ENCODE assay signal across 1 cellular context in the genomic region with DNA sequence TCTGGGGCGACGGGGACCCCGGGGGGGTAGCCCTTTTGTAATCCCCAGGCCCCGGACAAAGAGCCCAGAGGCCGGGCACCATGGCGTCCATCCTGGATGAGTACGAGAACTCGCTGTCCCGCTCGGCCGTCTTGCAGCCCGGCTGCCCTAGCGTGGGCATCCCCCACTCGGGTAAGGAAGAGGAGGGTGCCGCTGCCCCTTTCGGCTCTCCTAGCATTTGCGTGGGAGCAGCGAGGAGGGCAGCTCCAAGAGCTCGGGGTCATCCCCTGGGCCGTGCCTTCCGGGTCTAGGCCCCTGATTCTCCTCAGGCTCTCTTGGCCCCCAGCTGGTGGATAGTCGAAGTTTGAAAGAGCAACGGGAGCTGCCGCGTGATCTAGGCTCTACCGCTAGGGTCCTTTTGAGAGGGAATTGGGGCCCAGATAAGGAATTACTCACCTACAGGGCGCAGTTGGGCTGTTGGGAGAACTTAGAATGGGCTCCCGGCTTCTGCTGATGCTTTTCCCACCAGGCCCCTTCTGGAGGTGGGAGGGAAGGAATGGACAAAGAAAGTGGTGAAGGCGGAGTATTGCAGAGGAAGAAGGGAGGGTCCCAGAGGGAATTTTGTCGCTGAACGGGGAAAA.
TF ChIP-seq lines count a peak whose summit lies in the region.

No MANE protein-coding gene starts in this region.

TF ChIP-seq in GM12878, 131 proteins besides CTCF, POLR2A, EP300 and RAD21 (continued from another document):
- TF ChIP-seq, protein P1, sequence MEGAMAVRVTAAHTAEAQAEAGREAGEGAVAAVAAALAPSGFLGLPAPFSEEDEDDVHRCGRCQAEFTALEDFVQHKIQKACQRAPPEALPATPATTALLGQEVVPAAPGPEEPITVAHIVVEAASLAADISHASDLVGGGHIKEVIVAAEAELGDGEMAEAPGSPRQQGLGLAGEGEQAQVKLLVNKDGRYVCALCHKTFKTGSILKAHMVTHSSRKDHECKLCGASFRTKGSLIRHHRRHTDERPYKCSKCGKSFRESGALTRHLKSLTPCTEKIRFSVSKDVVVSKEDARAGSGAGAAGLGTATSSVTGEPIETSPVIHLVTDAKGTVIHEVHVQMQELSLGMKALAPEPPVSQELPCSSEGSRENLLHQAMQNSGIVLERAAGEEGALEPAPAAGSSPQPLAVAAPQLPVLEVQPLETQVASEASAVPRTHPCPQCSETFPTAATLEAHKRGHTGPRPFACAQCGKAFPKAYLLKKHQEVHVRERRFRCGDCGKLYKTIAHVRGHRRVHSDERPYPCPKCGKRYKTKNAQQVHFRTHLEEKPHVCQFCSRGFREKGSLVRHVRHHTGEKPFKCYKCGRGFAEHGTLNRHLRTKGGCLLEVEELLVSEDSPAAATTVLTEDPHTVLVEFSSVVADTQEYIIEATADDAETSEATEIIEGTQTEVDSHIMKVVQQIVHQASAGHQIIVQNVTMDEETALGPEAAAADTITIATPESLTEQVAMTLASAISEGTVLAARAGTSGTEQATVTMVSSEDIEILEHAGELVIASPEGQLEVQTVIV (IDR thresholded peaks at IDR 0.05; ENCODE audit: borderline replicate concordance, partially characterized antibody): no peak
- no peak for TF ChIP-seq MTA3 (IDR thresholded peaks at IDR 0.05; ENCODE audit: borderline replicate concordance, low read length)
- TF ChIP-seq ZNF622 (IDR thresholded peaks at IDR 0.05): no peak
- no peak for TF ChIP-seq MTA2 (IDR thresholded peaks at IDR 0.05; ENCODE audit: low read depth)
- TF ChIP-seq, protein P2, sequence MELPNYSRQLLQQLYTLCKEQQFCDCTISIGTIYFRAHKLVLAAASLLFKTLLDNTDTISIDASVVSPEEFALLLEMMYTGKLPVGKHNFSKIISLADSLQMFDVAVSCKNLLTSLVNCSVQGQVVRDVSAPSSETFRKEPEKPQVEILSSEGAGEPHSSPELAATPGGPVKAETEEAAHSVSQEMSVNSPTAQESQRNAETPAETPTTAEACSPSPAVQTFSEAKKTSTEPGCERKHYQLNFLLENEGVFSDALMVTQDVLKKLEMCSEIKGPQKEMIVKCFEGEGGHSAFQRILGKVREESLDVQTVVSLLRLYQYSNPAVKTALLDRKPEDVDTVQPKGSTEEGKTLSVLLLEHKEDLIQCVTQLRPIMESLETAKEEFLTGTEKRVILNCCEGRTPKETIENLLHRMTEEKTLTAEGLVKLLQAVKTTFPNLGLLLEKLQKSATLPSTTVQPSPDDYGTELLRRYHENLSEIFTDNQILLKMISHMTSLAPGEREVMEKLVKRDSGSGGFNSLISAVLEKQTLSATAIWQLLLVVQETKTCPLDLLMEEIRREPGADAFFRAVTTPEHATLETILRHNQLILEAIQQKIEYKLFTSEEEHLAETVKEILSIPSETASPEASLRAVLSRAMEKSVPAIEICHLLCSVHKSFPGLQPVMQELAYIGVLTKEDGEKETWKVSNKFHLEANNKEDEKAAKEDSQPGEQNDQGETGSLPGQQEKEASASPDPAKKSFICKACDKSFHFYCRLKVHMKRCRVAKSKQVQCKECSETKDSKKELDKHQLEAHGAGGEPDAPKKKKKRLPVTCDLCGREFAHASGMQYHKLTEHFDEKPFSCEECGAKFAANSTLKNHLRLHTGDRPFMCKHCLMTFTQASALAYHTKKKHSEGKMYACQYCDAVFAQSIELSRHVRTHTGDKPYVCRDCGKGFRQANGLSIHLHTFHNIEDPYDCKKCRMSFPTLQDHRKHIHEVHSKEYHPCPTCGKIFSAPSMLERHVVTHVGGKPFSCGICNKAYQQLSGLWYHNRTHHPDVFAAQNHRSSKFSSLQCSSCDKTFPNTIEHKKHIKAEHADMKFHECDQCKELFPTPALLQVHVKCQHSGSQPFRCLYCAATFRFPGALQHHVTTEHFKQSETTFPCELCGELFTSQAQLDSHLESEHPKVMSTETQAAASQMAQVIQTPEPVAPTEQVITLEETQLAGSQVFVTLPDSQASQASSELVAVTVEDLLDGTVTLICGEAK (IDR thresholded peaks at IDR 0.05; ENCODE audit: borderline replicate concordance): no peak
- TF ChIP-seq BMI1 (IDR thresholded peaks at IDR 0.05; ENCODE audit: borderline replicate concordance): no peak
- no peak for TF ChIP-seq TBL1XR1 (IDR thresholded peaks at IDR 0.05; ENCODE audit: low read depth, low read length)
- TF ChIP-seq IKZF1 (conservative IDR thresholded peaks at IDR 0.05): peak; percentile 39; the same call in 1 of the 2 replicates
- TF ChIP-seq ZZZ3 (IDR thresholded peaks at IDR 0.05; ENCODE audit: control insufficient read depth, insufficient read length, low read depth): no peak
- TF ChIP-seq, protein P3, sequence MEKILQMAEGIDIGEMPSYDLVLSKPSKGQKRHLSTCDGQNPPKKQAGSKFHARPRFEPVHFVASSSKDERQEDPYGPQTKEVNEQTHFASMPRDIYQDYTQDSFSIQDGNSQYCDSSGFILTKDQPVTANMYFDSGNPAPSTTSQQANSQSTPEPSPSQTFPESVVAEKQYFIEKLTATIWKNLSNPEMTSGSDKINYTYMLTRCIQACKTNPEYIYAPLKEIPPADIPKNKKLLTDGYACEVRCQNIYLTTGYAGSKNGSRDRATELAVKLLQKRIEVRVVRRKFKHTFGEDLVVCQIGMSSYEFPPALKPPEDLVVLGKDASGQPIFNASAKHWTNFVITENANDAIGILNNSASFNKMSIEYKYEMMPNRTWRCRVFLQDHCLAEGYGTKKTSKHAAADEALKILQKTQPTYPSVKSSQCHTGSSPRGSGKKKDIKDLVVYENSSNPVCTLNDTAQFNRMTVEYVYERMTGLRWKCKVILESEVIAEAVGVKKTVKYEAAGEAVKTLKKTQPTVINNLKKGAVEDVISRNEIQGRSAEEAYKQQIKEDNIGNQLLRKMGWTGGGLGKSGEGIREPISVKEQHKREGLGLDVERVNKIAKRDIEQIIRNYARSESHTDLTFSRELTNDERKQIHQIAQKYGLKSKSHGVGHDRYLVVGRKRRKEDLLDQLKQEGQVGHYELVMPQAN (conservative IDR thresholded peaks at IDR 0.05): peak; percentile 81; the same call in 1 of the 2 replicates
- no peak for TF ChIP-seq SIX5 (IDR thresholded peaks at IDR 0.05; ENCODE audit: low read depth, low read length, severe bottlenecking)
- no peak for TF ChIP-seq NRF1 (conservative IDR thresholded peaks at IDR 0.05; ENCODE audit: low read depth, low read length)
- no peak for TF ChIP-seq ESRRA (IDR thresholded peaks at IDR 0.05; ENCODE audit: low read length)
- no peak for TF ChIP-seq RAD51 (IDR thresholded peaks at IDR 0.05)
- TF ChIP-seq, protein P4, sequence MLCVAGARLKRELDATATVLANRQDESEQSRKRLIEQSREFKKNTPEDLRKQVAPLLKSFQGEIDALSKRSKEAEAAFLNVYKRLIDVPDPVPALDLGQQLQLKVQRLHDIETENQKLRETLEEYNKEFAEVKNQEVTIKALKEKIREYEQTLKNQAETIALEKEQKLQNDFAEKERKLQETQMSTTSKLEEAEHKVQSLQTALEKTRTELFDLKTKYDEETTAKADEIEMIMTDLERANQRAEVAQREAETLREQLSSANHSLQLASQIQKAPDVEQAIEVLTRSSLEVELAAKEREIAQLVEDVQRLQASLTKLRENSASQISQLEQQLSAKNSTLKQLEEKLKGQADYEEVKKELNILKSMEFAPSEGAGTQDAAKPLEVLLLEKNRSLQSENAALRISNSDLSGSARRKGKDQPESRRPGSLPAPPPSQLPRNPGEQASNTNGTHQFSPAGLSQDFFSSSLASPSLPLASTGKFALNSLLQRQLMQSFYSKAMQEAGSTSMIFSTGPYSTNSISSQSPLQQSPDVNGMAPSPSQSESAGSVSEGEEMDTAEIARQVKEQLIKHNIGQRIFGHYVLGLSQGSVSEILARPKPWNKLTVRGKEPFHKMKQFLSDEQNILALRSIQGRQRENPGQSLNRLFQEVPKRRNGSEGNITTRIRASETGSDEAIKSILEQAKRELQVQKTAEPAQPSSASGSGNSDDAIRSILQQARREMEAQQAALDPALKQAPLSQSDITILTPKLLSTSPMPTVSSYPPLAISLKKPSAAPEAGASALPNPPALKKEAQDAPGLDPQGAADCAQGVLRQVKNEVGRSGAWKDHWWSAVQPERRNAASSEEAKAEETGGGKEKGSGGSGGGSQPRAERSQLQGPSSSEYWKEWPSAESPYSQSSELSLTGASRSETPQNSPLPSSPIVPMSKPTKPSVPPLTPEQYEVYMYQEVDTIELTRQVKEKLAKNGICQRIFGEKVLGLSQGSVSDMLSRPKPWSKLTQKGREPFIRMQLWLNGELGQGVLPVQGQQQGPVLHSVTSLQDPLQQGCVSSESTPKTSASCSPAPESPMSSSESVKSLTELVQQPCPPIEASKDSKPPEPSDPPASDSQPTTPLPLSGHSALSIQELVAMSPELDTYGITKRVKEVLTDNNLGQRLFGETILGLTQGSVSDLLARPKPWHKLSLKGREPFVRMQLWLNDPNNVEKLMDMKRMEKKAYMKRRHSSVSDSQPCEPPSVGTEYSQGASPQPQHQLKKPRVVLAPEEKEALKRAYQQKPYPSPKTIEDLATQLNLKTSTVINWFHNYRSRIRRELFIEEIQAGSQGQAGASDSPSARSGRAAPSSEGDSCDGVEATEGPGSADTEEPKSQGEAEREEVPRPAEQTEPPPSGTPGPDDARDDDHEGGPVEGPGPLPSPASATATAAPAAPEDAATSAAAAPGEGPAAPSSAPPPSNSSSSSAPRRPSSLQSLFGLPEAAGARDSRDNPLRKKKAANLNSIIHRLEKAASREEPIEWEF (IDR thresholded peaks at IDR 0.05; ENCODE audit: insufficient replicate concordance, low read depth, low read length): no peak
- TF ChIP-seq BHLHE40 (IDR thresholded peaks at IDR 0.05; ENCODE audit: borderline replicate concordance in 1 of 2, low read depth in 2 of 2, low read length in 1 of 2): no peak
- 0 out of 2 replicates have a peak, but pooled peaks have one; percentile 65 for TF ChIP-seq SMARCA5 (IDR thresholded peaks at IDR 0.05)
- TF ChIP-seq, protein P5, sequence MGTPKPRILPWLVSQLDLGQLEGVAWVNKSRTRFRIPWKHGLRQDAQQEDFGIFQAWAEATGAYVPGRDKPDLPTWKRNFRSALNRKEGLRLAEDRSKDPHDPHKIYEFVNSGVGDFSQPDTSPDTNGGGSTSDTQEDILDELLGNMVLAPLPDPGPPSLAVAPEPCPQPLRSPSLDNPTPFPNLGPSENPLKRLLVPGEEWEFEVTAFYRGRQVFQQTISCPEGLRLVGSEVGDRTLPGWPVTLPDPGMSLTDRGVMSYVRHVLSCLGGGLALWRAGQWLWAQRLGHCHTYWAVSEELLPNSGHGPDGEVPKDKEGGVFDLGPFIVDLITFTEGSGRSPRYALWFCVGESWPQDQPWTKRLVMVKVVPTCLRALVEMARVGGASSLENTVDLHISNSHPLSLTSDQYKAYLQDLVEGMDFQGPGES (IDR thresholded peaks at IDR 0.05): no peak
- TF ChIP-seq, protein P6, sequence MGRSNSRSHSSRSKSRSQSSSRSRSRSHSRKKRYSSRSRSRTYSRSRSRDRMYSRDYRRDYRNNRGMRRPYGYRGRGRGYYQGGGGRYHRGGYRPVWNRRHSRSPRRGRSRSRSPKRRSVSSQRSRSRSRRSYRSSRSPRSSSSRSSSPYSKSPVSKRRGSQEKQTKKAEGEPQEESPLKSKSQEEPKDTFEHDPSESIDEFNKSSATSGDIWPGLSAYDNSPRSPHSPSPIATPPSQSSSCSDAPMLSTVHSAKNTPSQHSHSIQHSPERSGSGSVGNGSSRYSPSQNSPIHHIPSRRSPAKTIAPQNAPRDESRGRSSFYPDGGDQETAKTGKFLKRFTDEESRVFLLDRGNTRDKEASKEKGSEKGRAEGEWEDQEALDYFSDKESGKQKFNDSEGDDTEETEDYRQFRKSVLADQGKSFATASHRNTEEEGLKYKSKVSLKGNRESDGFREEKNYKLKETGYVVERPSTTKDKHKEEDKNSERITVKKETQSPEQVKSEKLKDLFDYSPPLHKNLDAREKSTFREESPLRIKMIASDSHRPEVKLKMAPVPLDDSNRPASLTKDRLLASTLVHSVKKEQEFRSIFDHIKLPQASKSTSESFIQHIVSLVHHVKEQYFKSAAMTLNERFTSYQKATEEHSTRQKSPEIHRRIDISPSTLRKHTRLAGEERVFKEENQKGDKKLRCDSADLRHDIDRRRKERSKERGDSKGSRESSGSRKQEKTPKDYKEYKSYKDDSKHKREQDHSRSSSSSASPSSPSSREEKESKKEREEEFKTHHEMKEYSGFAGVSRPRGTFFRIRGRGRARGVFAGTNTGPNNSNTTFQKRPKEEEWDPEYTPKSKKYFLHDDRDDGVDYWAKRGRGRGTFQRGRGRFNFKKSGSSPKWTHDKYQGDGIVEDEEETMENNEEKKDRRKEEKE (IDR thresholded peaks at IDR 0.05): no peak
- TF ChIP-seq CREB1 (IDR thresholded peaks at IDR 0.05; ENCODE audit: low read depth): no peak
- TF ChIP-seq ZSCAN29 (IDR thresholded peaks at IDR 0.05): no peak
- no peak for TF ChIP-seq KAT2A (conservative IDR thresholded peaks at IDR 0.05; ENCODE audit: control insufficient read depth, low read depth, low read length)
- TF ChIP-seq TCF12 (IDR thresholded peaks at IDR 0.05; ENCODE audit: low read depth, low read length): 0 out of 2 replicates have a peak, but pooled peaks have one; percentile 15
- TF ChIP-seq ASH2L (IDR thresholded peaks at IDR 0.05; ENCODE audit: borderline replicate concordance, low read depth): no peak
- no peak for TF ChIP-seq SRF (IDR thresholded peaks at IDR 0.05; ENCODE audit: low read depth in 2 of 2, low read length in 2 of 2)
